Comparison of ENCODE assay signal across 16 cellular contexts in the genomic region with DNA sequence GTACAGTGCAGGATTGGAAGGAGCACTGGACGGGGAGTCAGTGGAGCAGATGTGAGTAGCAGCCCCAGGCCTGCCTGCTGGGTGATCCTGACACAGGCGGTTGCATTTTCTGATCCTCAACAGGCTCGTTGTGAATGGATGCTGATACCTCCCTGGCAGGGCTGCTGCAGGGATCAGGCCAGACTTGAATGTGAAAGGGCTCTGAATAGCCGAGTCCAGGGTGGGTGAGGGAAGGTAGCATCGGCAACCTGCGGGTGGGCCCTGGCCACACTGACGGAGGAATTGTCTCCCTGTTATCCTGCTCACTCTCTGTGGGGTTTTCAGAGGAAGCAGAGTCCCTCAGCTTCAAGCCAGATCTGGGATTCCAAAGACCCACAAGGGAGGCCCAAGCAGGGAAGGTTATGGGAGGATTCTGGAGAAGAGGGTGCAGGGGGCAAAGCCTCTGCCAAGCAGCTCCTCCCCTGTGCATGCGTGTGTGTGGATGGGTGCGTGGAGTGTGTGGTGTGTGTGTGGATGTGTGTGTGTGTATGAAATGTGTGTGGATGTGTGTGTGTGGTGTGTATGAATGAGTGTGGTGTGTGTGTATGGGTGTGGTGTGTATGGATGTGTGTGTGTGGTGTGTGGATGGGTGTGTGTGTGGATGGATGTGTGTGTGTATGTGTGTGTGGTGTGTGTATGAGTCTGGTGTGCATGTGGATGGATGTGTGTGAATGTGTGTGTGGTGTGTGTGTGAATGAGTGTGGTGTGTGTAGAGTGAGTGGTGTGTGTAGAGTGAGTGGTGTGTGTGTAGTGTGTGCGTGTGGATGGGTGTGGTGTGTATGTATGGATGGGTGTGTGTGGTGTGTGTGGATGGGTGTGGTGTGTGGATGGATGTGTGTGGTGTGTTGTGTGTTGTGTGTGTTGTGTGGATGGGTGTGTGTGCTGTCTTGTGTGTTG.
DNase-seq lines count a peak whose midpoint lies in the region; ATAC-seq and FAIRE-seq lines count a peak whose summit lies in the region.
"Had no signal": no experiment of that assay in that cellular context is flagged by ENCODE, and none has a peak within 500 bp of the region (broad histone marks: within the 10 kb centered on the region; RNA-seq: fewer than 3 reads in every experiment).

No MANE protein-coding gene starts in this region.

- H3K4me3 ChIP-seq in BLaER1: no peak overlapping the region
- H3K4me3 ChIP-seq: HAP-1, SK-N-MC had no signal

- H3K36me3 Mint-ChIP-seq in activated naive CD8-positive, alpha-beta T cell treated with anti-CD3 and anti-CD28 coated beads, Interleukin-2, amount 50 U/mL, for 24 hours (ENCODE audit: low read depth): no peaks in the 10 kb centered on the region
- no peaks in the 10 kb centered on the region for H3K36me3 Mint-ChIP-seq in memory B cell

- DNase-seq in D341Med (ENCODE audit: low spot score): peak; percentile 11
- DNase-seq in activated naive CD8-positive, alpha-beta T cell treated with anti-CD3 and anti-CD28 coated beads, Interleukin-2, amount 50 U/mL, for 24 hours: no peak
- no peak for DNase-seq in memory B cell (ENCODE audit: low spot score in 2 of 2)
- no peak for DNase-seq in NAMALWA (ENCODE audit: low spot score)
- no peak for DNase-seq in NCI-H1436 (lab: John Stamatoyannopoulos, UW)
- DNase-seq in RCC 7860 (ENCODE audit: low spot score): no peak
- DNase-seq in HK-2 (ENCODE audit: unreplicated experiment): no peak
- DNase-seq: DMS79 treated with DMSO at 0.1 percent for 48 hours, NCI-H1105, NCI-H1694 treated with DMSO at 0.1 percent for 48 hours, NCI-H748 treated with DMSO at 0.1 percent for 48 hours, Right ventricle myocardium superior had no signal

- no peaks in the 10 kb centered on the region for H3K9me3 ChIP-seq in BLaER1
- H3K9me3 ChIP-seq: HAP-1 had no signal

- H3K4me1 ChIP-seq in BLaER1: peaks cover 38% of the 10 kb centered on the region
- H3K4me1 ChIP-seq: HAP-1 had no signal

- peak overlapping the region; percentile 79 for H3K27ac ChIP-seq in BLaER1
- H3K27ac ChIP-seq: C4-2B, SK-N-MC had no signal

- no peaks in the 10 kb centered on the region for H3K9me3 Mint-ChIP-seq in activated naive CD8-positive, alpha-beta T cell treated with anti-CD3 and anti-CD28 coated beads, Interleukin-2, amount 50 U/mL, for 24 hours
- peaks cover 2% of the 10 kb centered on the region for H3K9me3 Mint-ChIP-seq in memory B cell

- H3K27me3 Mint-ChIP-seq in activated naive CD8-positive, alpha-beta T cell treated with anti-CD3 and anti-CD28 coated beads, Interleukin-2, amount 50 U/mL, for 24 hours: no peaks in the 10 kb centered on the region
- H3K27me3 Mint-ChIP-seq in memory B cell: peaks cover 15% of the 10 kb centered on the region

- H3K27me3 ChIP-seq in BLaER1: no peaks in the 10 kb centered on the region

- H3K9ac ChIP-seq in BLaER1: no peak overlapping the region

- FAIRE-seq in RCC 7860 (lab: Jason Lieb, UNC): no peak

- H3K4me2 ChIP-seq in BLaER1: peak overlapping the region; percentile 88

- H3K36me3 ChIP-seq in BLaER1: no peaks in the 10 kb centered on the region
- H3K36me3 ChIP-seq: HAP-1 had no signal

- H3K27ac Mint-ChIP-seq in activated naive CD8-positive, alpha-beta T cell treated with anti-CD3 and anti-CD28 coated beads, Interleukin-2, amount 50 U/mL, for 24 hours: peak overlapping the region; percentile 39
- H3K27ac Mint-ChIP-seq in memory B cell: peak overlapping the region; percentile 21

- no peak for ATAC-seq in activated naive CD8-positive, alpha-beta T cell treated with anti-CD3 and anti-CD28 coated beads, Interleukin-2, amount 50 U/mL, for 24 hours
- ATAC-seq in memory B cell (ENCODE audit: low read depth): no peak

- H3K4me3 Mint-ChIP-seq in activated naive CD8-positive, alpha-beta T cell treated with anti-CD3 and anti-CD28 coated beads, Interleukin-2, amount 50 U/mL, for 24 hours: no peak overlapping the region
- no peak overlapping the region for H3K4me3 Mint-ChIP-seq in memory B cell

- H4K20me1 ChIP-seq in BLaER1: no peaks in the 10 kb centered on the region

- peaks cover 6% of the 10 kb centered on the region for H3K4me1 Mint-ChIP-seq in activated naive CD8-positive, alpha-beta T cell treated with anti-CD3 and anti-CD28 coated beads, Interleukin-2, amount 50 U/mL, for 24 hours
- H3K4me1 Mint-ChIP-seq in memory B cell: peaks cover 18% of the 10 kb centered on the region
